Comparison of ENCODE assay signal across 8 cellular contexts in the genomic region with DNA sequence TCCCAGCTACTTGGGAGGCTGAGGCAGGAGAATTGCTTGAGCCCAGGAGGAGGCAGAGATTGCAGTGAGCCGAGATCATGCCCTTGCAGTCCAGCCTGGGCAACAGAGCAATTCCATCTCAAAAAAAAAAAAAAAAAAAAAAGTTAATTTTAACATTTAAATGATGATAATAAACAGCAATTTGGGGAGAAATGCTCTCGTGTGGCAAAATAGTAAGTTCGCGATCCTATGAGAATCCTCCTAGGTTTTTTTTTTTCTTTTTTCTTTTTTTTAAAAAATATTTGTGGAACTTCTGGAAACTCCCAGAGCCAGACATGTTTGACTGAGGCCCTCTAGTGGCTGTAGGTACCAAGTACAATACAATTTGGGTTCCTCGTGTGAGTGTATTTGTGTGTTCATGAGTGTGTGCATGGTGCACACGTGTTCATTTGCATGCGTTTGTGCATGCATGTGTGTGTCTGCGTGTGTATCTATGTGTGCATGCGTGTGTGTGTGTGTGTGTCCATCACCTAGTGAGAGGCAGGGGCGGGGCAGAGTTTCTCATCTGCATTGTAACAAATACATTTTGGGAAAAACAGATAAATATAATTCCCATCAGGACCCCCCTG. TPM values are rescaled to one million over a fixed set of nuclear protein-coding genes. Genes with fewer than 3 reads are reported as not detected.
A peak's percentile ranks its signal among the peaks of the same experiment; 100 is the strongest.
DNase-seq lines count a peak whose midpoint lies in the region; ATAC-seq, FAIRE-seq and TF ChIP-seq lines count a peak whose summit lies in the region.

No MANE protein-coding gene starts in this region.

- H3K27me3 ChIP-seq in GM12878 (replicated peaks in 1 of 2; ENCODE audit: control insufficient read depth in 2 of 2, insufficient read depth in 2 of 2, low read length in 1 of 2) = no peaks in the 10 kb centered on the region; a peak in 1 of 4 replicates

- no peak overlapping the region for H3K27ac ChIP-seq in GM12878 (ENCODE audit: control insufficient read depth, insufficient read depth)

- peak; percentile 73 to 82 (median 77) for TF ChIP-seq CTCF in GM12878 (IDR thresholded peaks at IDR 0.05 in 2 of 3, conservative IDR thresholded peaks at IDR 0.05 in 1 of 3; ENCODE audit: control insufficient read depth in 2 of 3, extremely low read depth in 1 of 3, insufficient read depth in 1 of 3, low read depth in 3 of 3, low read length in 3 of 3)

- peak; percentile 50 for ATAC-seq in GM12878

- peaks cover 9% of the 10 kb centered on the region for H3K4me1 ChIP-seq in GM12878 (ENCODE audit: control insufficient read depth, insufficient read depth, low read length)

- RAD21 ChIA-PET in GM12878 (lab: Charles Lee; ENCODE audit: unreplicated experiment) = interaction anchor here (1.0 to 5.3 kb wide), 9 partner anchors 64 to 236 kb away, joined by 3 to 31 read pairs (median 7); a partner anchor contains a TSS

- BruUV-seq in GM12878 (replicated peaks; lab: Mats Ljungman, UMichigan) = no TSS peak

- in situ Hi-C loops in GM12878 (cut with MboI) = loop anchor here (5.0 kb wide), 1 partner anchor 221 kb away; no protein-coding TSS in a partner anchor

- SMC1A ChIA-PET in GM12878 (lab: Charles Lee; ENCODE audit: uncharacterized antibody, unreplicated experiment) = interaction anchor here (0.7 to 3.6 kb wide), 9 partner anchors 20 to 222 kb away, joined by 3 to 28 read pairs (median 4); a partner anchor contains a TSS

- POLR2A ChIA-PET in GM12878 (lab: Charles Lee) = interaction anchor here (0.6 to 1.0 kb wide), 4 partner anchors 44 to 227 kb away, joined by 3 to 7 read pairs (median 5); a partner anchor contains a TSS

- FAIRE-seq in GM12878 (lab: Jason Lieb, UNC) = peak; percentile 85

- H2AFZ ChIP-seq in GM12878 (ENCODE audit: control insufficient read depth, low read depth, low read length) = no peak overlapping the region

- H4K20me1 ChIP-seq in GM12878 (ENCODE audit: control insufficient read depth, insufficient read depth) = no peaks in the 10 kb centered on the region

- CTCF ChIA-PET in GM12878 (lab: Yijun Ruan, JAX) = interaction anchor here (0.6 to 5.6 kb wide), 18 partner anchors 17 to 245 kb away, joined by 3 to 66 read pairs (median 8); no protein-coding TSS in a partner anchor

- no peak overlapping the region for H3K4me3 ChIP-seq in GM12878

- no peak for TF ChIP-seq POLR2A in GM12878 (IDR thresholded peaks at IDR 0.05; ENCODE audit: low read depth, low read length)

- TF ChIP-seq RAD21 in GM12878 (IDR thresholded peaks at IDR 0.05; ENCODE audit: insufficient read depth, low read depth, low read length) = peak; percentile 91

- no peak overlapping the region for H3K4me2 ChIP-seq in GM12878 (ENCODE audit: control insufficient read depth, insufficient read depth)

- H3K79me2 ChIP-seq in GM12878 (ENCODE audit: control insufficient read depth, insufficient read depth, low read length) = no peaks in the 10 kb centered on the region

- peak; percentile 20 to 70 for DNase-seq in NCI-H524 (lab: John Stamatoyannopoulos, UW)
- no peak for DNase-seq in NCI-H524 treated with DMSO at 0.1 percent for 48 hours (lab: John Stamatoyannopoulos, UW)
- peak; percentile 12 for DNase-seq in KG1 (lab: John Stamatoyannopoulos, UW)
- DNase-seq in RKO (ENCODE audit: low spot score) = peak; percentile 82
- peak; percentile 21 for DNase-seq in GM12878 (ENCODE audit: low read depth, low spot score)
- DNase-seq in iPS DF 4.7 (ENCODE audit: extremely low read depth, low spot score) = peak; percentile 28
- peak; percentile 28 for DNase-seq in stimulated activated CD4-positive, alpha-beta T cell treated with anti-CD3 and anti-CD28 coated beads, Interleukin-1b, Interleukin-23, amount 100 ng/mL, for 48 hours
- no peak for DNase-seq in mesenteric fat pad (ENCODE audit: low spot score)

- H3K9me3 ChIP-seq in GM12878 (replicated peaks; ENCODE audit: control insufficient read depth, insufficient read depth, low read length) = no peaks in the 10 kb centered on the region; the same call in 2 of the 3 replicates

- TF ChIP-seq EP300 in GM12878 (IDR thresholded peaks at IDR 0.05; ENCODE audit: borderline replicate concordance in 1 of 2, control insufficient read depth in 1 of 2, low read depth in 2 of 2, low read length in 2 of 2) = no peak

- no peaks in the 10 kb centered on the region for H3K36me3 ChIP-seq in GM12878 (ENCODE audit: control insufficient read depth in 2 of 2, insufficient read depth in 2 of 2, low read length in 1 of 2)

- intact Hi-C loops in GM12878 (cut with micrococcal nuclease; ENCODE audit: unreplicated experiment) = loop anchor here (5.0 to 10.0 kb wide), 5 partner anchors 64 to 234 kb away; a partner anchor contains a TSS

- H3K9ac ChIP-seq in GM12878 (ENCODE audit: control insufficient read depth, insufficient read depth, low read length) = no peak overlapping the region

- WGBS in GM12878 (ENCODE audit: insufficient coverage, insufficient replicate concordance, low lambda C conversion rate, missing lambda C conversion rate) = 0% methylated on average over 10 of the region's 10 CpGs

TF ChIP-seq in GM12878, 131 proteins besides CTCF, POLR2A, EP300 and RAD21 (continues in another document):
- TF ChIP-seq ZNF24 (IDR thresholded peaks at IDR 0.05) (no peak), MXI1 (IDR thresholded peaks at IDR 0.05; ENCODE audit: low read depth, low read length) (peak; percentile 35; the same call in 1 of the 2 replicates), EGR1 (IDR thresholded peaks at IDR 0.05; ENCODE audit: borderline replicate concordance in 1 of 2, low read depth in 2 of 2, low read length in 2 of 2) (no peak)
- TF ChIP-seq, protein P1, sequence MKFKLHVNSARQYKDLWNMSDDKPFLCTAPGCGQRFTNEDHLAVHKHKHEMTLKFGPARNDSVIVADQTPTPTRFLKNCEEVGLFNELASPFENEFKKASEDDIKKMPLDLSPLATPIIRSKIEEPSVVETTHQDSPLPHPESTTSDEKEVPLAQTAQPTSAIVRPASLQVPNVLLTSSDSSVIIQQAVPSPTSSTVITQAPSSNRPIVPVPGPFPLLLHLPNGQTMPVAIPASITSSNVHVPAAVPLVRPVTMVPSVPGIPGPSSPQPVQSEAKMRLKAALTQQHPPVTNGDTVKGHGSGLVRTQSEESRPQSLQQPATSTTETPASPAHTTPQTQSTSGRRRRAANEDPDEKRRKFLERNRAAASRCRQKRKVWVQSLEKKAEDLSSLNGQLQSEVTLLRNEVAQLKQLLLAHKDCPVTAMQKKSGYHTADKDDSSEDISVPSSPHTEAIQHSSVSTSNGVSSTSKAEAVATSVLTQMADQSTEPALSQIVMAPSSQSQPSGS (IDR thresholded peaks at IDR 0.05; ENCODE audit: low read length) = no peak

RNA-seq across cellular contexts. Expression of a gene that starts 31.2 kb away (rescaled TPM):
- total RNA-seq in GM12878 (2013; cell fraction: nucleolus; rRNA removed) = 0.35 TPM in 1 of 2 replicates, not detected in the other
- total RNA-seq in GM12878 (2014; rRNA removed) = not detected in 2 replicates
- total RNA-seq in GM12878 (2014; rRNA removed; fragmentation: Illumina TruSeq; extraction: Trizol) = not detected in 2 replicates
- not detected in 2 replicates for total RNA-seq in GM12878 (2021)
- 0.41 TPM for polyA plus RNA-seq in GM12878 (2011; ENCODE audit: low read depth)
- not detected in 2 replicates for polyA plus RNA-seq in GM12878 (2011; rRNA removed)
- polyA plus RNA-seq in GM12878 (2011; cell fraction: cytosol; rRNA removed) = 0.02 TPM in 1 of 2 replicates, not detected in the other
- 0.06 TPM in 1 of 2 replicates, not detected in the other for polyA plus RNA-seq in GM12878 (2011; cell fraction: nucleus; rRNA removed)
- 0.35 and 1.1 TPM in 2 replicates for polyA plus RNA-seq in GM12878 (2012)
- polyA plus RNA-seq in GM12878 (2014; fragmentation: Illumina TruSeq; extraction: Trizol) = not detected in 2 replicates
- not detected for polyA plus RNA-seq in GM12878 (2014; fragmentation: Nextera tagmentation; extraction: Ambion mirVana)
- polyA plus RNA-seq in GM12878 (2014; rRNA removed) = 0.09 TPM in 1 of 2 replicates, not detected in the other
- polyA plus RNA-seq in GM12878 (2016; fragmentation: Nextera tagmentation; extraction: Ambion mirVana) = under 1 TPM in 1 of 2 experiments, not detected in 1; 0.24 TPM
- not detected in 2 replicates for polyA minus RNA-seq in GM12878 (2011; rRNA and poly(A)+ RNA removed)
- polyA minus RNA-seq in GM12878 (2011; cell fraction: cytosol; rRNA and poly(A)+ RNA removed) = not detected in 2 replicates
- not detected in 2 replicates for polyA minus RNA-seq in GM12878 (2011; cell fraction: nucleus; rRNA and poly(A)+ RNA removed)
- not detected for total RNA-seq in mesenteric fat pad

RNA-seq across cellular contexts. Expression of a gene that starts 36.2 kb away (rescaled TPM):
- 59.7 and 74.3 TPM in 2 replicates for total RNA-seq in GM12878 (2013; cell fraction: nucleolus; rRNA removed)
- total RNA-seq in GM12878 (2014; rRNA removed) (69.5 and 80.8 TPM in 2 replicates), GM12878 (2014; rRNA removed; fragmentation: Illumina TruSeq; extraction: Trizol) (28.3 and 34.4 TPM in 2 replicates), GM12878 (2021) (151 and 160 TPM in 2 replicates), mesenteric fat pad (80.3 TPM)
- 23.9 TPM for polyA plus RNA-seq in GM12878 (2011; ENCODE audit: low read depth)
- polyA plus RNA-seq in GM12878 (2011; rRNA removed) (17.1 and 38.9 TPM in 2 replicates), GM12878 (2014; fragmentation: Illumina TruSeq; extraction: Trizol) (1.6 and 9.9 TPM in 2 replicates), GM12878 (2014; fragmentation: Nextera tagmentation; extraction: Ambion mirVana) (10 to 100 TPM; 17.9 to 46.3 TPM), GM12878 (2014; rRNA removed) (82.1 and 111 TPM in 2 replicates), GM12878 (2016; fragmentation: Nextera tagmentation; extraction: Ambion mirVana) (100 to 1,000 TPM; 200 to 205 TPM)
- 74.2 and 137 TPM in 2 replicates for polyA plus RNA-seq in GM12878 (2011; cell fraction: cytosol; rRNA removed)
- polyA plus RNA-seq in GM12878 (2011; cell fraction: nucleus; rRNA removed) = 67.2 and 71.6 TPM in 2 replicates
- 48.0 and 50.4 TPM in 2 replicates for polyA plus RNA-seq in GM12878 (2012)
- polyA minus RNA-seq in GM12878 (2011; rRNA and poly(A)+ RNA removed) = 5.5 and 23.9 TPM in 2 replicates
- polyA minus RNA-seq in GM12878 (2011; cell fraction: cytosol; rRNA and poly(A)+ RNA removed) = 18.7 and 24.1 TPM in 2 replicates
- polyA minus RNA-seq in GM12878 (2011; cell fraction: nucleus; rRNA and poly(A)+ RNA removed) = 9.9 and 18.2 TPM in 2 replicates

Comparison
In these comparisons a context has a peak if more than half of its experiments do, and no peak if none do; other contexts are left out.
1. DNase-seq: peak in NCI-H524 (2 of 2), KG1 (single experiment), RKO (single experiment), GM12878 (single experiment), iPS DF 4.7 (single experiment) and stimulated activated CD4-positive, alpha-beta T cell treated with anti-CD3 and anti-CD28 coated beads, Interleukin-1b, Interleukin-23, amount 100 ng/mL, for 48 hours (single experiment); none in NCI-H524 treated with DMSO at 0.1 percent for 48 hours (single experiment) and mesenteric fat pad (single experiment).